Comparison of ENCODE assay signal across 8 cellular contexts in the genomic region with DNA sequence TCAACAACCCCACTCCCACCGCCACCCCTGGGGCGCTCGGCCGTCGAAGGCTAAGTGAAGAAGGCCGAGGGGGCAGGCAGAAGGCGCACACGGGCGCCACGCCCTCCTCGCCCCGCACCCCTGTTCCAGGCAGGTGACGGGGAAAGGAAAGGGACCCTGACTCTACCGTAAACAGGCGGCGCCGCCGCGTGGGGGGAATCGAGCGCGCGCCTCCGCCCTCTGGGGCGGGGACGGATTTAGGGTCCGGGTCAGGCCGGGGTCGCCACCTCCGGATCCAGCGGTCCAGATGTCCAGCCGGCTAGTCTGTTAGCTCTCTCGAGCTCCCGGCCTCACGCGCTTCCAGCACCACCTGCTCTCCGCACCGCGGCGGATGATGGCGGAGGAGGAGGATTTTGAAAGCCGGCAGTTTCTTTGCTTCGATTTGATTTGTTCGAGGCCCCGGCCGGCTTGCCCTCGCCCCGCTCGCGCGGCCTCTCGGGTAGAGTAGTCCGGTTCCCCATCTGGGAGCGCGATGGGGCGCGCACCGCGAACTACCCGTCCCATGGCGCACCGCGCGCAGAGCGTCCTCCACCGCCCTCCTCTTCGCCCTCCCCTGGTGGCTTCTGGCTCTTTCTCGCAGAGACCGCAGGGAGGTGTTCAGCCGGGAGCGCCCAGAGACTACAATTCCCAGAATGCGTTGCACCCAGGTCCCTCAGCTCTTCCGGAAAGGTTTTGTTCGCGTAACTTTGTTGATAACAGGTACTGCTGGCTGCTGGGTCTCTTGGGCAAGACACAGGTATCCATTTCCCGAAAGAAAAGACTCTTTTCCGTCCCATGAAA. TPM values are rescaled to one million over a fixed set of nuclear protein-coding genes. Genes with fewer than 3 reads are reported as not detected.
A peak's percentile ranks its signal among the peaks of the same experiment; 100 is the strongest.
DNase-seq lines count a peak whose midpoint lies in the region; ATAC-seq and TF ChIP-seq lines count a peak whose summit lies in the region.

Gene RANGAP1 (minus strand): TSS at position 368 of the 819 bp plus-strand sequence. CDS start 5,143 bp downstream, outside the sequence.

- H3K9me3 Mint-ChIP-seq in CD14-positive monocyte = no peaks in the 10 kb centered on the region

- peak within 1 kb of the TSS; percentile 95 to 99 (median 98) for H3K27ac Mint-ChIP-seq in CD14-positive monocyte

- peaks cover 16 to 23% of the 10 kb centered on the region in 2 donors for H3K36me3 Mint-ChIP-seq in CD14-positive monocyte

- peak; percentile 4 for TF ChIP-seq CTCF in CD14-positive monocyte (IDR thresholded peaks at IDR 0.05)

- H3K27me3 Mint-ChIP-seq in CD14-positive monocyte (ENCODE audit: low read depth in 3 of 3) = peaks cover 0 to 5% (median 0%) of the 10 kb centered on the region in 3 donors

- peak within 1 kb of the TSS; percentile 80 to 94 for H3K4me3 Mint-ChIP-seq in CD14-positive monocyte

- intact Hi-C loops in CD14-positive monocyte (cut with micrococcal nuclease) (loop anchor here in 1 of 2 donors (2.0 to 10.0 kb wide), 6 partner anchors 81 to 1241 kb away; partner anchors contain the start of genes DESI1, L3MBTL2, ST13 and TEF), left colon (cut with DNase I, micrococcal nuclease) (no loop called here)

- peaks cover 34% of the 10 kb centered on the region for H3K4me1 Mint-ChIP-seq in CD14-positive monocyte

- DNase-seq in CD14-positive monocyte (ENCODE audit: low spot score) (peak; percentile 97), NCI-H748 (lab: John Stamatoyannopoulos, UW; ENCODE audit: unreplicated experiment) (peak; percentile 99), cortex of kidney (lab: John Stamatoyannopoulos, UW) (peak; percentile 65), left colon (peak; percentile 97 to 99)
- peak; percentile 97 for DNase-seq in activated CD4-positive, alpha-beta T cell treated with anti-CD3 and anti-CD28 coated beads, Interleukin-2, amount 50 U/mL, for 1 hour
- peak; percentile 99 for DNase-seq in stimulated activated CD4-positive, alpha-beta T cell treated with anti-CD3 and anti-CD28 coated beads, Interleukin-1b, Interleukin-23, amount 100 ng/mL, for 48 hours

- ATAC-seq in GM19351 (IDR thresholded peaks at IDR 0.05; ENCODE audit: unreplicated experiment) (peak; percentile 92), HG03521 (IDR thresholded peaks at IDR 0.05; ENCODE audit: unreplicated experiment) (peak; percentile 97), left colon (peak; percentile 92)

RNA-seq across cellular contexts. Expression of gene RANGAP1, which starts in this region (rescaled TPM):
- polyA plus RNA-seq in CD14-positive monocyte = 1 to 10 TPM; 8.3 to 8.5 TPM
- 10 to 100 TPM; 28.4 to 35.1 TPM for total RNA-seq in left colon

Comparison
In these comparisons a context has a peak if more than half of its experiments do, and no peak if none do; other contexts are left out.
1. Peak in every context shown above with its lines: DNase-seq and ATAC-seq.